13 cellular contexts compared by ENCODE assay signal in genomic region chr14:67461341-67461985, GRCh38. TPM values are rescaled to one million over a fixed set of nuclear protein-coding genes. Genes with fewer than 3 reads are reported as not detected.
DNase-seq lines count a peak whose midpoint lies in the region; ATAC-seq lines count a peak whose summit lies in the region.
"Had no signal": no experiment of that assay in that cellular context is flagged by ENCODE, and none has a peak within 500 bp of the region (broad histone marks: within the 10 kb centered on the region; RNA-seq: fewer than 3 reads in every experiment).

No MANE protein-coding gene starts in this region.

- peak; percentile 23 for ATAC-seq in stimulated activated naive CD8-positive, alpha-beta T cell treated with anti-CD3 and anti-CD28 coated beads, Interleukin-15, amount 100 ng/mL, for 72 hours
- no peak for ATAC-seq in stimulated activated naive CD8-positive, alpha-beta T cell treated with anti-CD3 and anti-CD28 coated beads, Interleukin-15, Interleukin-2, amounts not matched to agents 100 U/mL and 50 U/mL, for 24 hours
- ATAC-seq in left colon: peak; percentile 64
- ATAC-seq: gastroesophageal sphincter, natural killer cell had no signal

- no peak overlapping the region for H3K4me3 ChIP-seq in HAP-1
- H3K4me3 ChIP-seq: gastroesophageal sphincter had no signal

- H3K4me3 Mint-ChIP-seq in stimulated activated naive CD8-positive, alpha-beta T cell treated with anti-CD3 and anti-CD28 coated beads, Interleukin-15, amount 100 ng/mL, for 72 hours: no peak overlapping the region
- H3K4me3 Mint-ChIP-seq: activated CD4-positive, alpha-beta T cell treated with anti-CD3 and anti-CD28 coated beads, Interleukin-2, amount 10 ng/mL, durations not matched to agents 24 days and 14 days; natural killer cell had no signal

- H3K4me1 Mint-ChIP-seq in stimulated activated naive CD8-positive, alpha-beta T cell treated with anti-CD3 and anti-CD28 coated beads, Interleukin-15, amount 100 ng/mL, for 72 hours: peaks cover 20% of the 10 kb centered on the region

- no peaks in the 10 kb centered on the region for H3K9me3 Mint-ChIP-seq in stimulated activated naive CD8-positive, alpha-beta T cell treated with anti-CD3 and anti-CD28 coated beads, Interleukin-15, amount 100 ng/mL, for 72 hours
- H3K9me3 Mint-ChIP-seq: natural killer cell had no signal

- H3K36me3 ChIP-seq in HAP-1 (replicated peaks): no peaks in the 10 kb centered on the region
- H3K36me3 ChIP-seq: gastroesophageal sphincter had no signal

- intact Hi-C loops in left colon (cut with DNase I, micrococcal nuclease): no loop called here

- peaks cover 8% of the 10 kb centered on the region; the same call in 1 of the 2 replicates for H3K27me3 ChIP-seq in HAP-1 (ENCODE audit: low read depth)

- H3K27ac Mint-ChIP-seq in stimulated activated naive CD8-positive, alpha-beta T cell treated with anti-CD3 and anti-CD28 coated beads, Interleukin-15, amount 100 ng/mL, for 72 hours: no peak overlapping the region
- H3K27ac Mint-ChIP-seq: activated CD4-positive, alpha-beta T cell treated with anti-CD3 and anti-CD28 coated beads, Interleukin-2, amount 10 ng/mL, durations not matched to agents 24 days and 14 days; natural killer cell had no signal

- no peaks in the 10 kb centered on the region for H3K4me1 ChIP-seq in HAP-1

- in situ Hi-C loops in HAP-1 (cut with MboI; ENCODE audit: low sequenced_read_pairs): no loop called here

- DNase-seq in stimulated activated naive CD8-positive, alpha-beta T cell treated with anti-CD3 and anti-CD28 coated beads, Interleukin-15, amount 100 ng/mL, for 72 hours: no peak
- DNase-seq in stimulated activated naive CD8-positive, alpha-beta T cell treated with anti-CD3 and anti-CD28 coated beads, Interleukin-15, Interleukin-2, amounts not matched to agents 100 U/mL and 50 U/mL, for 24 hours: no peak
- DNase-seq in cerebellar cortex (ENCODE audit: low spot score) (peak; percentile 85), left colon (no peak), SW480 (ENCODE audit: low spot score) (no peak), NOMO-1 treated with DMSO at 0.1 percent for 48 hours (lab: John Stamatoyannopoulos, UW; ENCODE audit: unreplicated experiment) (no peak), HAP-1 (ENCODE audit: low spot score in 2 of 2) (no peak)
- DNase-seq in stimulated activated CD4-positive, alpha-beta T cell treated with anti-CD3 and anti-CD28 coated beads, Interleukin-12 subunit alpha, Interleukin-12 subunit beta, amount 100 ng/mL, for 4 hours: no peak
- DNase-seq: activated CD4-positive, alpha-beta T cell treated with anti-CD3 and anti-CD28 coated beads, Interleukin-2, amount 10 ng/mL, durations not matched to agents 24 days and 14 days; kidney; natural killer cell; stimulated activated CD8-positive, alpha-beta memory T cell treated with anti-CD3 and anti-CD28 coated beads, Interleukin-4, amount 100 ng/mL, for 48 hours had no signal

- H3K27me3 Mint-ChIP-seq in stimulated activated naive CD8-positive, alpha-beta T cell treated with anti-CD3 and anti-CD28 coated beads, Interleukin-15, amount 100 ng/mL, for 72 hours: no peaks in the 10 kb centered on the region

- H3K9me3 ChIP-seq in HAP-1: no peaks in the 10 kb centered on the region
- H3K9me3 ChIP-seq: gastroesophageal sphincter had no signal

RNA-seq across cellular contexts. Expression of gene TMEM229B, which starts 27.1 kb away (rescaled TPM):
- 10 to 100 TPM in 1 of 2 donors, 1 to 10 TPM in 1; 5.0 to 10.3 TPM for total RNA-seq in left colon

RNA-seq across cellular contexts. Expression of gene PLEK2, which starts 49.5 kb away (rescaled TPM):
- 10 to 100 TPM; 41.7 to 52.2 TPM for total RNA-seq in left colon
- total RNA-seq: natural killer cell had no signal
